In the genomic region with DNA sequence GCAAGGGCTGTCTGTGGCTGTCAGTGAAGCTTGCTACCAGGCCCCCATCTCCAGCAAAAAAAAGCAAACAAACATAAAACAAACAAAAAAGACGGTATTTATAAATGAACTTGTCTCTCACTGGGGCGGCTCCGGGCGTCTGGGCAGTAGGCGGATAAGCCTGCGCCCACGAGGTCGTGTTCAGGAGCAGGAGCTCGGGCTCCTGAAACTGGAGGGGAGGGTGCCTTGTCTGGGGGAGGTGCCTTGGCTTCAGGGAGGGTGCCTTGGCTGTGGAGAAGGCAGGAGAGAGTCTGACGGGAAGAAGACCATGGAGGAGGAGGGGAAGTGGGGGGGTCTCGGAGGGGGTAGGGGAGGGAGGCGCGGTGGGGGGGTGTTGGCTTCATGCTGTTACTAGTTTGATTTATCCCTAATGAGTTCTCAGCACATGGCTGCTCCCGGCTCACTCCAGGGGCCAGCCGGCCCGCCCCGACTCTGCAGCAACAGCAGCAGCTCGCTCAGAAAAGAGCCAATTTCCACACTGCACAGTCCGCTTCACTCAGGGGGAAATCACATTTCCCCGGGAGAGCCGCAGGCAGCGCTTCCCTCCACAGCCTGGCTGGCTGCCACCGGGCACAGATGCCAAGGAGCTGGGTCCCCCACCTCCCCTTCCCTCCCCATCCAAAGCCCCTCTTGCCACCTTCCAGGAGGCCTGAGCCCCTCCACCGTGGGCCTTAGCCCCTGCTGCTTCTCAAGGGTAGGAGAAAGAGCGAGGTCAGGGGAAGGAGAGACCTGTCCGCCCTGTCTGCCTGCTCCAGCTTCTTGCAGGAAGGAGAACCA, we compare ENCODE assay signal across 10 cellular contexts. TPM values are rescaled to one million over a fixed set of nuclear protein-coding genes. Genes with fewer than 3 reads are reported as not detected.
DNase-seq lines count a peak whose midpoint lies in the region; ATAC-seq and TF ChIP-seq lines count a peak whose summit lies in the region.
"Had no signal": no experiment of that assay in that cellular context is flagged by ENCODE, and none has a peak within 500 bp of the region (broad histone marks: within the 10 kb centered on the region; RNA-seq: fewer than 3 reads in every experiment).

No MANE protein-coding gene starts in this region.

- no peak overlapping the region for H3K9ac ChIP-seq in rectal smooth muscle tissue (ENCODE audit: low read length)

- peaks cover 0 to 3% (median 0%) of the 10 kb centered on the region in 8 donors for H3K9me3 Mint-ChIP-seq in CD4-positive, alpha-beta memory T cell
- no peaks in the 10 kb centered on the region for H3K9me3 Mint-ChIP-seq in activated CD8-positive, alpha-beta memory T cell treated with anti-CD3 and anti-CD28 coated beads, Interleukin-2, amount 10 ng/mL, durations not matched to agents 7 days and 5 days (ENCODE audit: low read depth)

- no peak overlapping the region for H3K4me3 Mint-ChIP-seq in CD4-positive, alpha-beta memory T cell
- no peak overlapping the region for H3K4me3 Mint-ChIP-seq in activated CD8-positive, alpha-beta memory T cell treated with anti-CD3 and anti-CD28 coated beads, Interleukin-2, amount 10 ng/mL, durations not matched to agents 7 days and 5 days

- ATAC-seq in activated CD8-positive, alpha-beta memory T cell treated with anti-CD3 and anti-CD28 coated beads, Interleukin-2, amount 10 ng/mL, durations not matched to agents 7 days and 5 days = no peak

- intact Hi-C loops in left ventricle myocardium inferior (cut with micrococcal nuclease) = no loop called here
- intact Hi-C loops in CD4-positive, alpha-beta memory T cell (cut with micrococcal nuclease) = no loop called here

- TF ChIP-seq CTCF in RWPE1 (conservative IDR thresholded peaks at IDR 0.05; ENCODE audit: low read depth) (no peak), left ventricle myocardium inferior (IDR thresholded peaks at IDR 0.05; ENCODE audit: borderline replicate concordance) (no peak)

- no peaks in the 10 kb centered on the region for H3K36me3 Mint-ChIP-seq in CD4-positive, alpha-beta memory T cell
- H3K36me3 Mint-ChIP-seq in activated CD8-positive, alpha-beta memory T cell treated with anti-CD3 and anti-CD28 coated beads, Interleukin-2, amount 10 ng/mL, durations not matched to agents 7 days and 5 days = no peaks in the 10 kb centered on the region

- H3K27me3 ChIP-seq in left ventricle myocardium inferior (ENCODE audit: low read depth) (no peaks in the 10 kb centered on the region), rectal smooth muscle tissue (ENCODE audit: control insufficient read depth, insufficient read depth, low read length) (no peaks in the 10 kb centered on the region)
- no peaks in the 10 kb centered on the region for H3K27me3 ChIP-seq in CD4-positive, alpha-beta memory T cell (ENCODE audit: insufficient read depth, low read length)

- H3K4me3 ChIP-seq in left ventricle myocardium inferior = peak overlapping the region; percentile 41
- no peak overlapping the region for H3K4me3 ChIP-seq in rectal smooth muscle tissue (ENCODE audit: low read length)
- no peak overlapping the region for H3K4me3 ChIP-seq in CD4-positive, alpha-beta memory T cell (ENCODE audit: low read length in 2 of 2)
- H3K4me3 ChIP-seq: thoracic aorta had no signal

- H3K4me1 Mint-ChIP-seq in CD4-positive, alpha-beta memory T cell = peaks cover 1 to 14% (median 5%) of the 10 kb centered on the region in 4 donors
- peaks cover 15% of the 10 kb centered on the region for H3K4me1 Mint-ChIP-seq in activated CD8-positive, alpha-beta memory T cell treated with anti-CD3 and anti-CD28 coated beads, Interleukin-2, amount 10 ng/mL, durations not matched to agents 7 days and 5 days

- DNase-seq in Caki2 (ENCODE audit: low read depth) (peak; percentile 74), RWPE1 (ENCODE audit: low spot score) (no peak), left ventricle myocardium inferior (peak; percentile 36), epidermal melanocyte (ENCODE audit: insufficient read length, low spot score) (no peak), NCI-H82 treated with DMSO at 0.1 percent for 48 hours (lab: John Stamatoyannopoulos, UW; ENCODE audit: unreplicated experiment) (no peak)
- DNase-seq in CD4-positive, alpha-beta memory T cell = no peak
- no peak for DNase-seq in activated CD8-positive, alpha-beta memory T cell treated with anti-CD3 and anti-CD28 coated beads, Interleukin-2, amount 10 ng/mL, durations not matched to agents 7 days and 5 days
- DNase-seq: NCI-H1105 treated with DMSO at 0.1 percent for 48 hours had no signal

- no peaks in the 10 kb centered on the region for H3K9me3 ChIP-seq in left ventricle myocardium inferior (replicated peaks)
- H3K9me3 ChIP-seq in CD4-positive, alpha-beta memory T cell (ENCODE audit: control insufficient read depth in 1 of 2, low read length in 2 of 2) = no peaks in the 10 kb centered on the region
- H3K9me3 ChIP-seq: thoracic aorta had no signal

- peak overlapping the region; percentile 75 for H3K27ac ChIP-seq in RWPE1
- peak overlapping the region; percentile 71 for H3K27ac ChIP-seq in left ventricle myocardium inferior (replicated peaks)
- H3K27ac ChIP-seq in rectal smooth muscle tissue (ENCODE audit: low read depth, low read length) = peak overlapping the region; percentile 13
- H3K27ac ChIP-seq in CD4-positive, alpha-beta memory T cell (ENCODE audit: low read depth, low read length) = no peak overlapping the region

- peak overlapping the region in 1 of 7 donors; percentile 19 for H3K27ac Mint-ChIP-seq in CD4-positive, alpha-beta memory T cell
- H3K27ac Mint-ChIP-seq in activated CD8-positive, alpha-beta memory T cell treated with anti-CD3 and anti-CD28 coated beads, Interleukin-2, amount 10 ng/mL, durations not matched to agents 7 days and 5 days = no peak overlapping the region

- H3K27me3 Mint-ChIP-seq in CD4-positive, alpha-beta memory T cell = no peaks in the 10 kb centered on the region
- no peaks in the 10 kb centered on the region for H3K27me3 Mint-ChIP-seq in activated CD8-positive, alpha-beta memory T cell treated with anti-CD3 and anti-CD28 coated beads, Interleukin-2, amount 10 ng/mL, durations not matched to agents 7 days and 5 days

- in situ Hi-C loops in Caki2 (cut with HindIII; ENCODE audit: low pct_unique_long_range_greater_than_20kb, low sequenced_read_pairs) = no loop called here

- CTCF ChIA-PET in RWPE1 (lab: Yijun Ruan, JAX) = interaction anchor here (0.7 to 1.2 kb wide), 2 partner anchors 32 to 76 kb away, joined by 3 read pairs; no protein-coding TSS in a partner anchor
- CTCF ChIA-PET in CD4-positive, alpha-beta memory T cell (lab: Charles Lee; ENCODE audit: partially characterized antibody) = interaction anchor here (1.5 to 3.1 kb wide), 2 partner anchors 10 to 74 kb away, joined by 3 to 9 read pairs; no protein-coding TSS in a partner anchor
- CTCF ChIA-PET in activated CD8-positive, alpha-beta memory T cell treated with anti-CD3 and anti-CD28 coated beads, Interleukin-2, amount 10 ng/mL, durations not matched to agents 7 days and 5 days (lab: Charles Lee) = interaction anchor here (1.2 to 3.1 kb wide), 5 partner anchors 8 to 132 kb away, joined by 3 to 9 read pairs (median 3); no protein-coding TSS in a partner anchor

- POLR2A ChIA-PET in RWPE1 (lab: Yijun Ruan, JAX; ENCODE audit: low non-redundant PET) = no interaction called here
- POLR2A ChIA-PET in CD4-positive, alpha-beta memory T cell (lab: Charles Lee; ENCODE audit: partially characterized antibody) = no interaction called here

- H3K36me3 ChIP-seq in left ventricle myocardium inferior (no peaks in the 10 kb centered on the region), rectal smooth muscle tissue (ENCODE audit: control insufficient read depth, insufficient read depth, low read length) (no peaks in the 10 kb centered on the region)
- H3K36me3 ChIP-seq in CD4-positive, alpha-beta memory T cell (ENCODE audit: insufficient read depth, low read length) = no peaks in the 10 kb centered on the region
- H3K36me3 ChIP-seq: thoracic aorta had no signal

- peaks cover 41% of the 10 kb centered on the region for H3K4me1 ChIP-seq in left ventricle myocardium inferior
- H3K4me1 ChIP-seq in rectal smooth muscle tissue (ENCODE audit: control insufficient read depth, insufficient read depth, low read length) = peaks cover 2% of the 10 kb centered on the region
- H3K4me1 ChIP-seq in CD4-positive, alpha-beta memory T cell (ENCODE audit: insufficient read depth, low read length) = peaks cover 2% of the 10 kb centered on the region

RNA-seq across cellular contexts. Expression of a gene that starts 38.7 kb away (rescaled TPM):
- 27.0 and 53.8 TPM in 2 replicates for total RNA-seq in Caki2 (2014; rRNA removed; shearing (Covaris generic); ENCODE audit: low replicate concordance)
- total RNA-seq in left ventricle myocardium inferior = 2.2 TPM
- total RNA-seq in CD4-positive, alpha-beta memory T cell = 100 to 1,000 TPM in 1 of 2 experiments, 10 to 100 TPM in 1; 100.0 to 101 TPM
- polyA plus RNA-seq in CD4-positive, alpha-beta memory T cell = 10 to 100 TPM; 11.9 to 32.8 TPM
- total RNA-seq in activated CD8-positive, alpha-beta memory T cell treated with anti-CD3 and anti-CD28 coated beads, Interleukin-2, amount 10 ng/mL, durations not matched to agents 7 days and 5 days = 100 to 1,000 TPM; 314 to 388 TPM

Comparison
In these comparisons a context has a peak if more than half of its experiments do, and no peak if none do; other contexts are left out.
1. DNase-seq: peak in Caki2 (single experiment) and left ventricle myocardium inferior (single experiment); none in RWPE1 (single experiment), CD4-positive, alpha-beta memory T cell (0 of 5), activated CD8-positive, alpha-beta memory T cell treated with anti-CD3 and anti-CD28 coated beads, Interleukin-2, amount 10 ng/mL, durations not matched to agents 7 days and 5 days (single experiment), epidermal melanocyte (single experiment) and NCI-H82 treated with DMSO at 0.1 percent for 48 hours (single experiment).